In the genomic region with DNA sequence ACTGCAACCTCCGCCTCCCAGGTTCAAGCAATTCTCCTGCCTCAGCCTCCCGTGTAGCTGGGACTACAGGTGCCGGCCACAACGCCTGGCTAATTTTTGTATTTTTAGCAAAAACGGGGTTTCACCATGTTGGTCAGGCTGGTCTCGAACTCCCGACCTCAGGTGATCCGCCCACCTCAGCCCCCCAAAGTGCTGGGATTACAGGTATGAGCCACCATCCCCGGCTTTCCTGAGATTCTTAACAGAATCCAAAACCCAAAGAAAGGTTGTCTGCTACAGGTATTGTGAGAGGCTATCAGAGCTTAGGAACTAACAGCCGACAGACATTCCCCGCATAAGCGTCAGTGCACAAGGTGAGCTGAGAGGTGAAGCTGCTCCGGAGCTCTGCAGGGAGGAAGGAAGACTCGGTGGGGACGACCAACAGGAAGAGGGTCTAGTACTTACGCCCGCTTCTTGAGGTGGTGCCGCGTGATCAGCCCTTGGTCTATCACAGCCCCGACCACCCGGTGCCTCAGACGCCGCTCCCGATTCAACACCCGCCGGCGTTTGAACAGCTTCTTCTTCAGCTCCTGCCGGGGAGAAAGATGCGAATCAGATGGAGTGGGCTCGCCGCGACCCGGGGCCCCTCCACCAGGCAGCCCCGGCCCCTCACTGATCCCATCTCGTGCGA, we compare ENCODE assay signal across 8 cellular contexts. TPM values are rescaled to one million over a fixed set of nuclear protein-coding genes. Genes with fewer than 3 reads are reported as not detected.
DNase-seq lines count a peak whose midpoint lies in the region; ATAC-seq, FAIRE-seq and TF ChIP-seq lines count a peak whose summit lies in the region.

No MANE protein-coding gene starts in this region.

- FAIRE-seq in small intestine (lab: Jason Lieb, UNC): no peak
- no peak for FAIRE-seq in frontal cortex (lab: Jason Lieb, UNC)

- no peaks in the 10 kb centered on the region for H3K9me2 ChIP-seq in PC-3 (replicated peaks; ENCODE audit: low read length)

- H3K36me3 ChIP-seq in PC-3 (ENCODE audit: low read depth, low read length) (peaks cover 16% of the 10 kb centered on the region), ascending aorta (peaks cover 3 to 11% of the 10 kb centered on the region in 2 donors), iPS-18a (ENCODE audit: control insufficient read depth, low read depth, low read length) (peaks cover 24% of the 10 kb centered on the region), small intestine (ENCODE audit: control insufficient read depth in 2 of 2, insufficient read depth in 2 of 2, low read length in 2 of 2) (peaks cover 0 to 3% of the 10 kb centered on the region in 2 donors)

- peaks cover 14% of the 10 kb centered on the region; the same call in 1 of the 2 replicates for H4K20me1 ChIP-seq in PC-3 (ENCODE audit: low read length)

- H3K4me3 ChIP-seq in PC-3 (ENCODE audit: low read length) (peak overlapping the region; percentile 98), ascending aorta (peak overlapping the region; percentile 71 to 93), iPS-18a (ENCODE audit: low read length) (peak overlapping the region; percentile 97), small intestine (ENCODE audit: low read depth in 1 of 2, low read length in 2 of 2) (peak overlapping the region; percentile 84 to 97)

- H3K9ac ChIP-seq in PC-3 (ENCODE audit: low read length): peak overlapping the region; percentile 92
- H3K9ac ChIP-seq in iPS-18a (ENCODE audit: low read length): peak overlapping the region; percentile 95

- peak overlapping the region; percentile 93 for H3K4me2 ChIP-seq in PC-3 (ENCODE audit: low read length)

- POLR2A ChIA-PET in PC-3 (lab: Charles Lee; ENCODE audit: unreplicated experiment): interaction anchor here (0.5 to 2.1 kb wide), 17 partner anchors 8 to 1678 kb away, joined by 3 to 22 read pairs (median 5); partner anchors contain the start of genes EEF1G, HNRNPUL2, INTS5 and MTA2

- BruUV-seq in PC-3 (replicated peaks; lab: Mats Ljungman, UMichigan): TSS peak; percentile 75

- H3K79me2 ChIP-seq in PC-3 (ENCODE audit: low read length): peaks cover 53% of the 10 kb centered on the region

- DNase-seq in DMS153 treated with DMSO at 0.1 percent for 48 hours (lab: John Stamatoyannopoulos, UW; ENCODE audit: unreplicated experiment) (peak; percentile 58), GM20000 (ENCODE audit: low spot score) (peak; percentile 67), HPDE6-E6E7 (ENCODE audit: extremely low spot score) (peak; percentile 55), PC-3 (peak; percentile 78), ascending aorta (ENCODE audit: low spot score in 2 of 2) (no peak), small intestine (peak; percentile 71), frontal cortex (ENCODE audit: low spot score in 2 of 2) (no peak)

- 2 to 3% (median 2%) methylated on average over 36 of the region's 36 CpGs for WGBS in small intestine, 3 donors

- H3K27me3 ChIP-seq in PC-3 (ENCODE audit: low read length) (no peaks in the 10 kb centered on the region), ascending aorta (no peaks in the 10 kb centered on the region), iPS-18a (ENCODE audit: control insufficient read depth, insufficient read depth, low read length) (no peaks in the 10 kb centered on the region), small intestine (ENCODE audit: control insufficient read depth in 2 of 2, insufficient read depth in 2 of 2, low read length in 2 of 2) (no peaks in the 10 kb centered on the region)

- ATAC-seq in PC-3: peak; percentile 55

- H3K4me1 ChIP-seq in PC-3 (ENCODE audit: insufficient read depth, low read length): peaks cover 20% of the 10 kb centered on the region
- peaks cover 10 to 20% of the 10 kb centered on the region in 2 donors for H3K4me1 ChIP-seq in ascending aorta
- H3K4me1 ChIP-seq in iPS-18a (ENCODE audit: control insufficient read depth, low read depth, low read length): peaks cover 15% of the 10 kb centered on the region
- H3K4me1 ChIP-seq in small intestine (ENCODE audit: control insufficient read depth in 2 of 2, insufficient read depth in 1 of 2, low read depth in 1 of 2, low read length in 1 of 2): peaks cover 6 to 10% of the 10 kb centered on the region in 2 donors

- H3K9me3 ChIP-seq in PC-3 (ENCODE audit: low read length) (no peaks in the 10 kb centered on the region), ascending aorta (no peaks in the 10 kb centered on the region), iPS-18a (ENCODE audit: control insufficient read depth, low read depth, low read length) (no peaks in the 10 kb centered on the region), small intestine (ENCODE audit: control insufficient read depth, low read depth) (no peaks in the 10 kb centered on the region)

- H3K27ac ChIP-seq in PC-3 (ENCODE audit: low read length): peak overlapping the region; percentile 36
- H3K27ac ChIP-seq in ascending aorta: peak overlapping the region; percentile 80 to 89
- H3K27ac ChIP-seq in iPS-18a (ENCODE audit: low read length): peak overlapping the region; percentile 8
- H3K27ac ChIP-seq in small intestine (ENCODE audit: low read depth in 1 of 2, low read length in 1 of 2): peak overlapping the region; percentile 90 to 95

- H2AFZ ChIP-seq in PC-3 (ENCODE audit: low read length): peak overlapping the region; percentile 97

- TF ChIP-seq CTCF in GM20000 (IDR thresholded peaks at IDR 0.05; ENCODE audit: extremely low read depth, missing control alignments) (no peak), PC-3 (conservative IDR thresholded peaks at IDR 0.05; ENCODE audit: low read depth, low read length) (no peak), ascending aorta (IDR thresholded peaks at IDR 0.05) (no peak)

- H3F3A ChIP-seq in PC-3 (ENCODE audit: low read length, unreplicated experiment): peaks cover 11% of the 10 kb centered on the region

- CTCF ChIA-PET in PC-3 (lab: Charles Lee): interaction anchor here (0.5 to 1.7 kb wide), 4 partner anchors 11 to 53 kb away, joined by 3 to 8 read pairs (median 6); partner anchors contain the start of gene B3GAT3

- intact Hi-C loops in PC-3 (cut with micrococcal nuclease): no loop called here
- intact Hi-C loops in ascending aorta (cut with DNase I): loop anchor here (1.0 to 2.0 kb wide), 5 partner anchors 11 to 64 kb away; partner anchors contain the start of genes EML3, INTS5, ROM1 and TTC9C

RNA-seq across cellular contexts. Expression of gene C11orf98, which starts 0.5 kb away (rescaled TPM):
- total RNA-seq in PC-3 (2014; rRNA removed): 236 and 302 TPM in 2 replicates
- total RNA-seq in ascending aorta: 49.8 TPM
- 100 to 1,000 TPM; 121 to 156 (median 148) TPM for polyA plus RNA-seq in small intestine
- 25.3 TPM for total RNA-seq in frontal cortex

RNA-seq across cellular contexts. Expression of gene CSKMT, which starts 0.6 kb away (rescaled TPM):
- total RNA-seq in PC-3 (2014; rRNA removed) (12.9 and 16.3 TPM in 2 replicates), ascending aorta (not detected), frontal cortex (10.2 TPM)
- polyA plus RNA-seq in small intestine: 10 to 100 TPM in 2 of 3 donors, 1 to 10 TPM in 1; 7.0 to 18.6 (median 16.9) TPM

RNA-seq across cellular contexts. Expression of gene UQCC3, which starts 6.9 kb away (rescaled TPM):
- 83.6 and 95.6 TPM in 2 replicates for total RNA-seq in PC-3 (2014; rRNA removed)
- total RNA-seq in ascending aorta: 3.9 TPM
- 10 to 100 TPM; 15.0 to 34.9 (median 31.8) TPM for polyA plus RNA-seq in small intestine
- 5.7 TPM for total RNA-seq in frontal cortex

RNA-seq across cellular contexts. Expression of gene LBHD1, which starts 7.5 kb away (rescaled TPM):
- total RNA-seq in PC-3 (2014; rRNA removed): 4.7 and 9.7 TPM in 2 replicates
- not detected for total RNA-seq in ascending aorta
- 1 to 10 TPM; 2.2 to 7.3 (median 6.7) TPM for polyA plus RNA-seq in small intestine
- 3.3 TPM for total RNA-seq in frontal cortex

RNA-seq across cellular contexts. Expression of gene INTS5, which starts 11.4 kb away (rescaled TPM):
- total RNA-seq in PC-3 (2014; rRNA removed): 31.0 and 32.5 TPM in 2 replicates
- total RNA-seq in ascending aorta: 8.1 TPM
- polyA plus RNA-seq in small intestine: 10 to 100 TPM in 1 of 3 donors, 1 to 10 TPM in 2; 7.3 to 12.4 (median 7.8) TPM
- total RNA-seq in frontal cortex: 20.8 TPM

Comparison
In these comparisons a context has a peak if more than half of its experiments do, and no peak if none do; other contexts are left out.
1. DNase-seq: peak in DMS153 treated with DMSO at 0.1 percent for 48 hours (single experiment), GM20000 (single experiment), HPDE6-E6E7 (single experiment), PC-3 (single experiment) and small intestine (single experiment); none in ascending aorta (0 of 2) and frontal cortex (0 of 2).
2. H3K27ac ChIP-seq: peak in every context shown above with its lines; median percentile 92 in small intestine; 84 in ascending aorta; 36 in PC-3; 8 in iPS-18a.
3. RNA of gene CSKMT, which starts 0.6 kb away (total RNA-seq): 12.9 to 16.3 TPM in PC-3 and 10.2 TPM in frontal cortex (single experiment); not detected in ascending aorta (single experiment); every median in the first group is over 10 times any median in the second.
4. RNA of gene UQCC3, which starts 6.9 kb away (total RNA-seq): 83.6 to 95.6 TPM in PC-3; 5.7 TPM in frontal cortex (single experiment) and 3.9 TPM in ascending aorta (single experiment); every median in the first group is over 10 times any median in the second.
5. Peak in every context shown above with its lines, with median percentiles within 50 percentile points of each other: H3K4me3 ChIP-seq.